In the genomic region with DNA sequence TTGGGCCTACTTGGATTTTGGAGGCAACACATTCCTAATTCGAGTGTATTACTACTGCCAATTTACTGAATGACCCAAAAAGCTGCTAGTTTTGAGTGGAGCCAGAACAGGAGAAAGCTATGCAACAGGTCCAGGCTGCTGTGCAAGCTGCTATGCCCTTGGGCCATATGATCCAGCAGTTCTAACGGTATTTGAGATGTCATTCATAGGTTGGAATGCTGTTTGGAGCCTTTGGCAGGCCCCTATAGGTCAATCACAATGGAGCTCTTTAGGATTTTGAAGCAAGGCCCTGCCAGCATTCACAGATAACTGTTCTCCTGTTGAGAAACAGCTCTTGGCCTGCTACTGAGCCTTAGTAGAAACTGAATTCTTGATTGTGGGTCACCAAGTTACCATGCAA, we compare ENCODE assay signal across 34 cellular contexts.
"Had no signal": no experiment of that assay in that cellular context is flagged by ENCODE, and none has a peak within 500 bp of the region (broad histone marks: within the 10 kb centered on the region; RNA-seq: fewer than 3 reads in every experiment).

No MANE protein-coding gene starts in this region.

- H3K27me3 ChIP-seq: ascending aorta had no signal

- H3K4me3 ChIP-seq: ascending aorta had no signal

- H3K9me3 Mint-ChIP-seq: brain had no signal

- H3K27ac Mint-ChIP-seq: activated CD4-positive, alpha-beta memory T cell treated with anti-CD3 and anti-CD28 coated beads, Interleukin-2, amount 10 ng/mL, durations not matched to agents 7 days and 5 days; activated CD4-positive, alpha-beta T cell treated with anti-CD3 and anti-CD28 coated beads for 36 hours; activated CD4-positive, alpha-beta T cell treated with anti-CD3 and anti-CD28 coated beads, Interleukin-2, amount 10 ng/mL, durations not matched to agents 7 days and 5 days; activated CD8-positive, alpha-beta memory T cell treated with anti-CD3 and anti-CD28 coated beads, Interleukin-2, amount 10 ng/mL, durations not matched to agents 7 days and 5 days; activated CD8-positive, alpha-beta T cell treated with anti-CD3 and anti-CD28 coated beads, Interleukin-2, amount 10 ng/mL, durations not matched to agents 7 days and 5 days; activated naive CD4-positive, alpha-beta T cell treated with anti-CD3 and anti-CD28 coated beads, Interleukin-2, amount 10 ng/mL, durations not matched to agents 7 days and 5 days; activated naive CD4-positive, alpha-beta T cell treated with anti-CD3 and anti-CD28 coated beads, Interleukin-2, amount 50 U/mL, for 24 hours; activated naive CD8-positive, alpha-beta T cell; activated naive CD8-positive, alpha-beta T cell treated with anti-CD3 and anti-CD28 coated beads, Interleukin-2, amount 10 ng/mL, durations not matched to agents 7 days and 5 days; activated naive CD8-positive, alpha-beta T cell treated with anti-CD3 and anti-CD28 coated beads, Interleukin-2, amount 50 U/mL, for 24 hours; activated T-cell treated with anti-CD3 and anti-CD28 coated beads, Interleukin-2, amount 50 U/mL, for 24 hours; activated T-helper 2 cell treated with anti-CD3 and anti-CD28 coated beads, Interferon-gamma antibody, Interleukin-2, Interleukin-4, amounts not matched to agents 10 μg/mL and 5 μg/mL and 100 μg/mL, durations not matched to agents 14 hours and 24 hours and 36 hours; brain; T-helper 1 cell treated with Interleukin-12 subunit alpha and Interleukin-12 subunit beta and Interleukin-4 antibody, amounts not matched to agents 30 μg/mL and 1 μg/mL, for 36 hours; T-helper 2 cell treated with Interferon-gamma antibody and Interleukin-4, amounts not matched to agents 5 μg/mL and 100 μg/mL, for 36 hours; WTC11 had no signal

- H3K4me3 Mint-ChIP-seq: activated CD4-positive, alpha-beta memory T cell treated with anti-CD3 and anti-CD28 coated beads, Interleukin-2, amount 10 ng/mL, durations not matched to agents 7 days and 5 days; activated CD4-positive, alpha-beta T cell treated with anti-CD3 and anti-CD28 coated beads for 36 hours; activated CD4-positive, alpha-beta T cell treated with anti-CD3 and anti-CD28 coated beads, Interleukin-2, amount 10 ng/mL, durations not matched to agents 7 days and 5 days; activated CD8-positive, alpha-beta memory T cell treated with anti-CD3 and anti-CD28 coated beads, Interleukin-2, amount 10 ng/mL, durations not matched to agents 7 days and 5 days; activated CD8-positive, alpha-beta T cell treated with anti-CD3 and anti-CD28 coated beads, Interleukin-2, amount 10 ng/mL, durations not matched to agents 7 days and 5 days; activated naive CD4-positive, alpha-beta T cell treated with anti-CD3 and anti-CD28 coated beads, Interleukin-2, amount 10 ng/mL, durations not matched to agents 7 days and 5 days; activated naive CD4-positive, alpha-beta T cell treated with anti-CD3 and anti-CD28 coated beads, Interleukin-2, amount 50 U/mL, for 24 hours; activated naive CD8-positive, alpha-beta T cell; activated naive CD8-positive, alpha-beta T cell treated with anti-CD3 and anti-CD28 coated beads, Interleukin-2, amount 10 ng/mL, durations not matched to agents 7 days and 5 days; activated naive CD8-positive, alpha-beta T cell treated with anti-CD3 and anti-CD28 coated beads, Interleukin-2, amount 50 U/mL, for 24 hours; activated T-cell treated with anti-CD3 and anti-CD28 coated beads, Interleukin-2, amount 50 U/mL, for 24 hours; brain; T-helper 1 cell treated with Interleukin-12 subunit alpha and Interleukin-12 subunit beta and Interleukin-4 antibody, amounts not matched to agents 30 μg/mL and 1 μg/mL, for 36 hours; T-helper 2 cell treated with Interferon-gamma antibody and Interleukin-4, amounts not matched to agents 5 μg/mL and 100 μg/mL, for 36 hours; WTC11 had no signal

- H3K9me3 ChIP-seq: ascending aorta had no signal

- H3K4me1 Mint-ChIP-seq: activated CD4-positive, alpha-beta memory T cell treated with anti-CD3 and anti-CD28 coated beads, Interleukin-2, amount 10 ng/mL, durations not matched to agents 7 days and 5 days; activated CD4-positive, alpha-beta T cell treated with anti-CD3 and anti-CD28 coated beads for 36 hours; activated CD4-positive, alpha-beta T cell treated with anti-CD3 and anti-CD28 coated beads, Interleukin-2, amount 10 ng/mL, durations not matched to agents 7 days and 5 days; activated CD8-positive, alpha-beta memory T cell treated with anti-CD3 and anti-CD28 coated beads, Interleukin-2, amount 10 ng/mL, durations not matched to agents 7 days and 5 days; activated naive CD4-positive, alpha-beta T cell treated with anti-CD3 and anti-CD28 coated beads, Interleukin-2, amount 10 ng/mL, durations not matched to agents 7 days and 5 days; activated naive CD4-positive, alpha-beta T cell treated with anti-CD3 and anti-CD28 coated beads, Interleukin-2, amount 50 U/mL, for 24 hours; activated naive CD8-positive, alpha-beta T cell treated with anti-CD3 and anti-CD28 coated beads, Interleukin-2, amount 10 ng/mL, durations not matched to agents 7 days and 5 days; activated naive CD8-positive, alpha-beta T cell treated with anti-CD3 and anti-CD28 coated beads, Interleukin-2, amount 50 U/mL, for 24 hours; brain; WTC11 had no signal

- H3K36me3 ChIP-seq: ascending aorta, WERI-Rb-1 had no signal

- H3K27me3 Mint-ChIP-seq: activated CD4-positive, alpha-beta memory T cell treated with anti-CD3 and anti-CD28 coated beads, Interleukin-2, amount 10 ng/mL, durations not matched to agents 7 days and 5 days; activated CD4-positive, alpha-beta T cell treated with anti-CD3 and anti-CD28 coated beads for 36 hours; activated CD4-positive, alpha-beta T cell treated with anti-CD3 and anti-CD28 coated beads, Interleukin-2, amount 10 ng/mL, durations not matched to agents 7 days and 5 days; activated CD8-positive, alpha-beta memory T cell treated with anti-CD3 and anti-CD28 coated beads, Interleukin-2, amount 10 ng/mL, durations not matched to agents 7 days and 5 days; activated naive CD4-positive, alpha-beta T cell treated with anti-CD3 and anti-CD28 coated beads, Interleukin-2, amount 10 ng/mL, durations not matched to agents 7 days and 5 days; activated naive CD4-positive, alpha-beta T cell treated with anti-CD3 and anti-CD28 coated beads, Interleukin-2, amount 50 U/mL, for 24 hours; activated naive CD8-positive, alpha-beta T cell; activated naive CD8-positive, alpha-beta T cell treated with anti-CD3 and anti-CD28 coated beads, Interleukin-2, amount 10 ng/mL, durations not matched to agents 7 days and 5 days; activated naive CD8-positive, alpha-beta T cell treated with anti-CD3 and anti-CD28 coated beads, Interleukin-2, amount 50 U/mL, for 24 hours; activated T-cell treated with anti-CD3 and anti-CD28 coated beads, Interleukin-2, amount 50 U/mL, for 24 hours; brain had no signal

- H3K36me3 Mint-ChIP-seq: activated CD8-positive, alpha-beta memory T cell treated with anti-CD3 and anti-CD28 coated beads, Interleukin-2, amount 10 ng/mL, durations not matched to agents 7 days and 5 days; activated naive CD4-positive, alpha-beta T cell treated with anti-CD3 and anti-CD28 coated beads, Interleukin-2, amount 10 ng/mL, durations not matched to agents 7 days and 5 days; activated naive CD4-positive, alpha-beta T cell treated with anti-CD3 and anti-CD28 coated beads, Interleukin-2, amount 50 U/mL, for 24 hours; activated naive CD8-positive, alpha-beta T cell; activated naive CD8-positive, alpha-beta T cell treated with anti-CD3 and anti-CD28 coated beads, Interleukin-2, amount 10 ng/mL, durations not matched to agents 7 days and 5 days; brain; WTC11 had no signal

- H3K27ac ChIP-seq: ascending aorta, WERI-Rb-1 had no signal

- DNase-seq: activated CD4-positive, alpha-beta memory T cell treated with anti-CD3 and anti-CD28 coated beads, Interleukin-2, amount 10 ng/mL, durations not matched to agents 7 days and 5 days; activated CD4-positive, alpha-beta T cell treated with anti-CD3 and anti-CD28 coated beads for 1 hour; activated CD4-positive, alpha-beta T cell treated with anti-CD3 and anti-CD28 coated beads for 36 hours; activated CD4-positive, alpha-beta T cell treated with anti-CD3 and anti-CD28 coated beads for 48 hours; activated CD4-positive, alpha-beta T cell treated with anti-CD3 and anti-CD28 coated beads, Interleukin-2, amount 10 ng/mL, durations not matched to agents 7 days and 5 days; activated CD4-positive, alpha-beta T cell treated with anti-CD3 and anti-CD28 coated beads, Interleukin-2, amount 50 U/mL, for 48 hours; activated CD4-positive, CD25-positive, alpha-beta regulatory T cell; activated CD8-positive, alpha-beta memory T cell treated with anti-CD3 and anti-CD28 coated beads for 24 hours; activated CD8-positive, alpha-beta memory T cell treated with anti-CD3 and anti-CD28 coated beads, Interleukin-2, amount 10 ng/mL, durations not matched to agents 7 days and 5 days; activated CD8-positive, alpha-beta memory T cell treated with anti-CD3 and anti-CD28 coated beads, Interleukin-2, amount 50 U/mL, for 48 hours; activated CD8-positive, alpha-beta T cell treated with anti-CD3 and anti-CD28 coated beads, Interleukin-2, amount 10 ng/mL, durations not matched to agents 7 days and 5 days; activated effector memory CD4-positive, alpha-beta T cell treated with Interleukin-2 at 50 U/mL for 16 hours; activated gamma-delta T cell; activated naive CD4-positive, alpha-beta T cell treated with anti-CD3 and anti-CD28 coated beads, Interleukin-2, amount 10 ng/mL, durations not matched to agents 7 days and 5 days; activated naive CD4-positive, alpha-beta T cell treated with Interleukin-2 at 50 U/mL for 16 hours; activated naive CD8-positive, alpha-beta T cell treated with anti-CD3 and anti-CD28 coated beads, Interleukin-2, amount 10 ng/mL, durations not matched to agents 7 days and 5 days; activated naive CD8-positive, alpha-beta T cell treated with anti-CD3 and anti-CD28 coated beads, Interleukin-2, amount 50 U/mL, for 24 hours; activated T-cell treated with anti-CD3 and anti-CD28 coated beads, Interleukin-2, amount 50 U/mL, for 24 hours; activated T-cell treated with anti-CD3 and anti-CD28 coated beads, Interleukin-2, amount 50 U/mL, for 48 hours; amygdala; anterior cingulate cortex; central memory CD4-positive, alpha-beta T cell; T-helper 1 cell; T-helper 2 cell; T-helper 9 cell; WERI-Rb-1 had no signal

- H3K4me1 ChIP-seq: ascending aorta had no signal
